Comparison of ENCODE assay signal across 9 cellular contexts in the genomic region with DNA sequence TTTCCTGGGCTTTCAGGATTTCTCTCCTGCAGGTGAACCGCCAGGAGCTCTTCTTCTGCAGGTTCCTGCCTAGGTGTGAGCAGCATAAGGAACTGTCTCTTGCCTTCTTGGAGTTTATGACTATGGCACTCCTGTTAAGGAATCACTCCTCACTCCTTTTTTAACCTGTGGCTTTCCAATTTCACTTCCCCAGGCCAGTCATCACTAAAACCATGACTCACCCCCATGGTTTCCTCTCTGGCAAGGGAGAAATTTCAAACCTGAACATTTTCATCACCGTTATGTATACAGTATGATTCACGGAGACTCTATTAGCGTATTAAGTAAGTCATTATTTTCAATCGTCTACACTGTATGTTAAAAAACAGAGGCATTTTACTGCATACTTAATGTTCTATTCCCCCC.
DNase-seq lines count a peak whose midpoint lies in the region; ATAC-seq and TF ChIP-seq lines count a peak whose summit lies in the region.
"Had no signal": no experiment of that assay in that cellular context is flagged by ENCODE, and none has a peak within 500 bp of the region (broad histone marks: within the 10 kb centered on the region; RNA-seq: fewer than 3 reads in every experiment).

No MANE protein-coding gene starts in this region.

- TF ChIP-seq CTCF in GM12875 (IDR thresholded peaks at IDR 0.05; ENCODE audit: borderline replicate concordance, insufficient read depth, low read depth, low read length), result no peak
- no peak for TF ChIP-seq CTCF in HEK293 (tag by site-specific recombination; IDR thresholded peaks at IDR 0.05)
- no peak for TF ChIP-seq CTCF in fibroblast of villous mesenchyme (IDR thresholded peaks at IDR 0.05; ENCODE audit: insufficient read depth, low read depth, low read length)

- DNase-seq in M059J (ENCODE audit: low read depth) (peak; percentile 87), fibroblast of villous mesenchyme (ENCODE audit: low read depth) (peak; percentile 46), NCI-H2081 treated with DMSO at 0.1 percent for 48 hours (lab: John Stamatoyannopoulos, UW) (no peak), NCI-H187 treated with DMSO at 0.1 percent for 48 hours (lab: John Stamatoyannopoulos, UW) (no peak), left cardiac atrium (no peak)
- DNase-seq: testis had no signal

- H3K4me3 ChIP-seq in GM12875 (ENCODE audit: low read depth, low read length) (peak overlapping the region; percentile 40), HEK293 (ENCODE audit: low read depth, low read length) (no peak overlapping the region), fibroblast of villous mesenchyme (ENCODE audit: low read depth, low read length) (no peak overlapping the region)
- H3K4me3 ChIP-seq: testis had no signal

- ATAC-seq in GM21515 (IDR thresholded peaks at IDR 0.05; ENCODE audit: unreplicated experiment), result no peak
- ATAC-seq in left cardiac atrium, result no peak

- no peak overlapping the region for H3K27ac ChIP-seq in HEK293 (ENCODE audit: extremely low read depth, low read depth, low read length)
- H3K27ac ChIP-seq: testis had no signal

- CTCF ChIA-PET in HEK293 (lab: Yijun Ruan, JAX), result interaction anchor here (1.4 kb wide), 1 partner anchor 54 kb away, joined by 3 read pairs; no protein-coding TSS in a partner anchor

- no peaks in the 10 kb centered on the region for H3K9me3 ChIP-seq in HEK293 (ENCODE audit: control insufficient read depth, insufficient read depth, low read depth, low read length)
- H3K9me3 ChIP-seq: testis had no signal

- POLR2A ChIA-PET in HEK293 (lab: Yijun Ruan, JAX), result no interaction called here

- H3K36me3 ChIP-seq in HEK293 (ENCODE audit: control insufficient read depth in 2 of 2, insufficient read depth in 1 of 2, low read length in 2 of 2), result no peaks in the 10 kb centered on the region

- intact Hi-C loops in left cardiac atrium (cut with DNase I), result loop anchor here in 1 of 2 donors (5.0 kb wide), 1 partner anchor 73 kb away; no protein-coding TSS in a partner anchor

- H3K4me1 ChIP-seq in HEK293 (ENCODE audit: control insufficient read depth, insufficient read depth, low read length), result no peaks in the 10 kb centered on the region
- H3K4me1 ChIP-seq: testis had no signal

TF ChIP-seq in HEK293, 187 proteins besides CTCF, POLR2A, EP300 and RAD21:
- TF ChIP-seq SCRT2 (tag by site-specific recombination; IDR thresholded peaks at IDR 0.05) (peak; percentile 70), ZEB2 (tag by site-specific recombination; IDR thresholded peaks at IDR 0.05) (no peak), ZNF121 (tag by site-specific recombination; IDR thresholded peaks at IDR 0.05) (no peak), KLF1 (tag by site-specific recombination; IDR thresholded peaks at IDR 0.05) (no peak), ZNF184 (tag by site-specific recombination; IDR thresholded peaks at IDR 0.05) (no peak), IKZF3 (tag by site-specific recombination; IDR thresholded peaks at IDR 0.05) (no peak)

Comparison
In these comparisons a context has a peak if more than half of its experiments do, and no peak if none do; other contexts are left out.
1. DNase-seq: peak in M059J (single experiment) and fibroblast of villous mesenchyme (single experiment); none in NCI-H2081 treated with DMSO at 0.1 percent for 48 hours (single experiment), NCI-H187 treated with DMSO at 0.1 percent for 48 hours (single experiment) and left cardiac atrium (single experiment).